ENCODE assay signal across 24 cellular contexts in the genomic region with DNA sequence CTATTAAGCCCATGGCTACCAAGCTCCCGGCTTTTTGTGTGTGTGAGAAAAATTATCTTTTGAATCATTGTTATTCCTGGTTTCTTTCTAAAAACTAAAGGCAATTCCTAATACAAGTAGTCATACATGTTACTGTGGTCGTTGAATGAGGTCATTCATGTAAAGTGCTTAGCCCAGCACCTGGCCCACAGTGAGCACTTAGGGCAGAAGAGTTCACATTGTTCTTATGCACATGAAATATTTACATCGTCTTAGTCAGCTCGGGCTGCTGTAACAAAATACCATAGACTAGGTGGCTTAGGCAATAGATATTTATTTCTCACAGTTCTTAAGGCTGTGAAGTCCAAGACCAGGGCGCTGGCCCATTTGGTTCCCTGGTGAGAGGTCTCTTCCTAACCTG.
DNase-seq lines count a peak whose midpoint lies in the region; ATAC-seq and TF ChIP-seq lines count a peak whose summit lies in the region.
"Had no signal": no experiment of that assay in that cellular context is flagged by ENCODE, and none has a peak within 500 bp of the region (broad histone marks: within the 10 kb centered on the region; RNA-seq: fewer than 3 reads in every experiment).

No MANE protein-coding gene starts in this region.

- no peak overlapping the region for H3K23ac ChIP-seq in trophoblast cell (ENCODE audit: low read length)

- H3K4me2 ChIP-seq in mammary epithelial cell (ENCODE audit: insufficient read depth, low read depth, low read length): no peak overlapping the region
- no peak overlapping the region for H3K4me2 ChIP-seq in trophoblast cell (ENCODE audit: low read length)
- H3K4me2 ChIP-seq: SK-N-SH had no signal

- no peaks in the 10 kb centered on the region for H4K20me1 ChIP-seq in mammary epithelial cell (ENCODE audit: insufficient read depth, low read length)

- no peak overlapping the region for H3K18ac ChIP-seq in trophoblast cell (ENCODE audit: low read length)

- H3K27me3 ChIP-seq in mammary epithelial cell (ENCODE audit: insufficient read depth, low read length): no peaks in the 10 kb centered on the region
- H3K27me3 ChIP-seq in breast epithelium: no peaks in the 10 kb centered on the region
- no peaks in the 10 kb centered on the region for H3K27me3 ChIP-seq in trophoblast cell (ENCODE audit: insufficient read depth, low read length)
- H3K27me3 ChIP-seq: BE2C, MG63, Peyer's patch had no signal

- H3K4me1 ChIP-seq in mammary epithelial cell (ENCODE audit: insufficient read depth, low read length): peaks cover 29% of the 10 kb centered on the region
- no peaks in the 10 kb centered on the region for H3K4me1 ChIP-seq in breast epithelium
- H3K4me1 ChIP-seq in trophoblast cell (ENCODE audit: control insufficient read depth in 1 of 2, insufficient read depth in 2 of 2, low read length in 2 of 2): peaks cover 10 to 12% of the 10 kb centered on the region in 2 experiments

- H2AFZ ChIP-seq in mammary epithelial cell (ENCODE audit: low read depth, low read length) (no peak overlapping the region), trophoblast cell (ENCODE audit: insufficient read depth, low read length, poor library complexity) (no peak overlapping the region)

- no peak overlapping the region for H4K91ac ChIP-seq in trophoblast cell (ENCODE audit: low read depth, low read length)

- H3K36me3 ChIP-seq in mammary epithelial cell (ENCODE audit: insufficient read depth, low read length) (no peaks in the 10 kb centered on the region), breast epithelium (no peaks in the 10 kb centered on the region), trophoblast cell (ENCODE audit: control insufficient read depth in 1 of 2, insufficient read depth in 2 of 2, low read length in 2 of 2) (no peaks in the 10 kb centered on the region)
- H3K36me3 ChIP-seq: BE2C, MG63, Peyer's patch had no signal

- intact Hi-C loops in mammary epithelial cell (cut with micrococcal nuclease) (no loop called here), breast epithelium (cut with DNase I; ENCODE audit: low total_unique reads) (no loop called here)

- H2AK5ac ChIP-seq in trophoblast cell (ENCODE audit: low read length): no peak overlapping the region

- dilution Hi-C loops in mammary epithelial cell (cut with HindIII; ENCODE audit: low sequenced_read_pairs): no loop called here

- no peak overlapping the region for H3K4me3 ChIP-seq in mammary epithelial cell (replicated peaks in 1 of 3; ENCODE audit: insufficient read depth in 1 of 3, low read depth in 2 of 3, low read length in 3 of 3)
- no peak overlapping the region for H3K4me3 ChIP-seq in breast epithelium
- H3K4me3 ChIP-seq in fibroblast of mammary gland (ENCODE audit: control insufficient read depth, low read depth, low read length): no peak overlapping the region
- no peak overlapping the region for H3K4me3 ChIP-seq in trophoblast cell (ENCODE audit: low read depth, low read length)
- H3K4me3 ChIP-seq: K562, MG63, Peyer's patch had no signal

- in situ Hi-C loops in mammary epithelial cell (cut with MboI; ENCODE audit: low sequenced_read_pairs in 2 of 2) (no loop called here), KBM-7 (cut with MboI; ENCODE audit: low pct_unique_long_range_greater_than_20kb, low sequenced_read_pairs) (no loop called here)

- H3K79me2 ChIP-seq in mammary epithelial cell (ENCODE audit: insufficient read depth, low read length) (no peaks in the 10 kb centered on the region), trophoblast cell (ENCODE audit: control insufficient read depth, insufficient read depth, low read length, poor library complexity) (no peaks in the 10 kb centered on the region)

- H3K79me1 ChIP-seq in trophoblast cell (ENCODE audit: low read length): no peaks in the 10 kb centered on the region

- TF ChIP-seq POLR2A in breast epithelium (IDR thresholded peaks at IDR 0.05): no peak

- DNase-seq in mammary epithelial cell (peak; percentile 73), breast epithelium (ENCODE audit: low spot score in 2 of 2) (no peak), HCEC 1CT (peak; percentile 27), fibroblast of mammary gland (ENCODE audit: low read depth) (peak; percentile 30), trophoblast cell (peak; percentile 50 to 57), amniotic stem cell (lab: John Stamatoyannopoulos, UW) (no peak), KBM-7 (no peak)
- DNase-seq: 8988T, ACHN, BE2C, Calu3, DND-41, MG63, NCI-H1105 treated with DMSO at 0.1 percent for 48 hours, NCI-H146, NCI-H2029 treated with DMSO at 0.1 percent for 48 hours, NCI-H2227 treated with DMSO at 0.1 percent for 48 hours, NCI-H526 treated with DMSO at 0.1 percent for 48 hours, Peyer's patch, SK-N-SH, SW 1271 had no signal

- H4K12ac ChIP-seq in trophoblast cell (ENCODE audit: low read depth, low read length): no peak overlapping the region

- H3K27ac ChIP-seq in mammary epithelial cell (ENCODE audit: insufficient read depth, low read depth, low read length) (no peak overlapping the region), breast epithelium (no peak overlapping the region), trophoblast cell (ENCODE audit: low read depth, low read length) (no peak overlapping the region)
- H3K27ac ChIP-seq: Peyer's patch had no signal

- no peak overlapping the region for H3K4ac ChIP-seq in trophoblast cell (ENCODE audit: low read depth, low read length)

- H3K9me3 ChIP-seq in mammary epithelial cell (replicated peaks; ENCODE audit: insufficient read depth, low read length) (no peaks in the 10 kb centered on the region), breast epithelium (no peaks in the 10 kb centered on the region), trophoblast cell (ENCODE audit: insufficient read depth, low read depth, low read length) (no peaks in the 10 kb centered on the region)
- H3K9me3 ChIP-seq: BE2C, Peyer's patch, SK-N-SH had no signal

- no peak overlapping the region for H4K8ac ChIP-seq in trophoblast cell (ENCODE audit: low read depth, low read length)

- TF ChIP-seq CTCF in mammary epithelial cell (conservative IDR thresholded peaks at IDR 0.05 in 1 of 2, IDR thresholded peaks at IDR 0.05 in 1 of 2; ENCODE audit: extremely low read depth in 1 of 2, insufficient read depth in 1 of 2, low read depth in 1 of 2, low read length in 2 of 2) (no peak), breast epithelium (IDR thresholded peaks at IDR 0.05) (no peak), fibroblast of mammary gland (conservative IDR thresholded peaks at IDR 0.05; ENCODE audit: control insufficient read depth, insufficient read depth, low read depth, low read length) (no peak)

- CTCF ChIA-PET in mammary epithelial cell (lab: Charles Lee; ENCODE audit: low non-redundant PET): no interaction called here

- H2BK120ac ChIP-seq in trophoblast cell (ENCODE audit: insufficient read depth, low read length, poor library complexity): no peak overlapping the region

- 60% methylated on average over 5 of the region's 5 CpGs for WGBS in mammary epithelial cell (ENCODE audit: low coverage, missing lambda C conversion rate)
- WGBS in trophoblast cell (ENCODE audit: extremely low coverage, insufficient coverage, insufficient read length): no CpG with 5 or more reads among the region's 5 CpGs

- H2BK12ac ChIP-seq in trophoblast cell (ENCODE audit: low read length): no peak overlapping the region

- BruUV-seq in mammary epithelial cell (replicated peaks; lab: Mats Ljungman, UMichigan): no TSS peak

- ATAC-seq in HG03095 (IDR thresholded peaks at IDR 0.05; ENCODE audit: unreplicated experiment): no peak
- ATAC-seq: HCT116, K562 had no signal

- no peak overlapping the region for H2BK5ac ChIP-seq in trophoblast cell (ENCODE audit: low read depth, low read length, poor library complexity)

- H3K9ac ChIP-seq in mammary epithelial cell (ENCODE audit: insufficient read depth, low read length) (no peak overlapping the region), trophoblast cell (ENCODE audit: low read length) (no peak overlapping the region)
- H3K9ac ChIP-seq: SK-N-SH had no signal

- H3K14ac ChIP-seq in trophoblast cell (ENCODE audit: low read length): no peak overlapping the region

Comparison
In these comparisons a context has a peak if more than half of its experiments do, and no peak if none do; other contexts are left out.
1. DNase-seq: peak in mammary epithelial cell (single experiment), HCEC 1CT (single experiment), fibroblast of mammary gland (single experiment) and trophoblast cell (2 of 2); none in breast epithelium (0 of 2), amniotic stem cell (single experiment) and KBM-7 (single experiment).